8 cellular contexts compared by ENCODE assay signal in genomic region chr10:31977440-31978157, GRCh38. TPM values are rescaled to one million over a fixed set of nuclear protein-coding genes. Genes with fewer than 3 reads are reported as not detected.
DNase-seq lines count a peak whose midpoint lies in the region; ATAC-seq, FAIRE-seq and TF ChIP-seq lines count a peak whose summit lies in the region.

No MANE protein-coding gene starts in this region.

- peaks cover 0 to 6% (median 2%) of the 10 kb centered on the region in 7 donors for H3K9me3 Mint-ChIP-seq in naive B cell

- no peaks in the 10 kb centered on the region for H3K36me3 Mint-ChIP-seq in naive B cell

- no peak for TF ChIP-seq POLR2A in H54 (IDR thresholded peaks at IDR 0.05; ENCODE audit: low read depth, low read length)

- no peak for FAIRE-seq in H54 (lab: Jason Lieb, UNC)

- H3K27ac Mint-ChIP-seq in naive B cell, result peak overlapping the region in 5 of 6 donors; percentile 0 to 84 (median 78)

- H3K27me3 Mint-ChIP-seq in naive B cell, result peaks cover 0 to 13% (median 5%) of the 10 kb centered on the region in 3 donors

- ATAC-seq in naive B cell (ENCODE audit: low read depth in 2 of 2) (peak; percentile 97 to 98), HG03439 (IDR thresholded peaks at IDR 0.05; ENCODE audit: unreplicated experiment) (no peak), HG02970 (IDR thresholded peaks at IDR 0.05; ENCODE audit: low FRiP score, unreplicated experiment) (no peak)

- peak; percentile 47 for DNase-seq in GM03348 (ENCODE audit: low spot score)
- DNase-seq in MV-4-11 (lab: John Stamatoyannopoulos, UW), result peak; percentile 98
- peak; percentile 19 for DNase-seq in central memory CD4-positive, alpha-beta T cell
- peak; percentile 58 for DNase-seq in naive B cell
- no peak for DNase-seq in H54 (ENCODE audit: insufficient read length, low spot score)
- DNase-seq in NCI-H2227 (lab: John Stamatoyannopoulos, UW; ENCODE audit: unreplicated experiment), result no peak

- peak overlapping the region in 6 of 8 donors; percentile 4 to 73 (median 60) for H3K4me3 Mint-ChIP-seq in naive B cell

- H3K4me1 Mint-ChIP-seq in naive B cell, result peaks cover 10 to 14% (median 13%) of the 10 kb centered on the region in 3 donors

RNA-seq across cellular contexts. Expression of gene ARHGAP12, which starts 49.0 kb away (rescaled TPM):
- polyA plus RNA-seq in naive B cell (ENCODE audit: low read depth in 6 of 6), result 10 to 100 TPM; 13.1 to 18.2 (median 15.1) TPM

Comparison
In these comparisons a context has a peak if more than half of its experiments do, and no peak if none do; other contexts are left out.
1. DNase-seq: peak in GM03348 (single experiment), MV-4-11 (single experiment), central memory CD4-positive, alpha-beta T cell (single experiment) and naive B cell (single experiment); none in H54 (single experiment) and NCI-H2227 (single experiment).
2. ATAC-seq: peak in naive B cell (2 of 2); none in HG03439 (single experiment) and HG02970 (single experiment).